1 cellular context compared by ENCODE assay signal in the genomic region with DNA sequence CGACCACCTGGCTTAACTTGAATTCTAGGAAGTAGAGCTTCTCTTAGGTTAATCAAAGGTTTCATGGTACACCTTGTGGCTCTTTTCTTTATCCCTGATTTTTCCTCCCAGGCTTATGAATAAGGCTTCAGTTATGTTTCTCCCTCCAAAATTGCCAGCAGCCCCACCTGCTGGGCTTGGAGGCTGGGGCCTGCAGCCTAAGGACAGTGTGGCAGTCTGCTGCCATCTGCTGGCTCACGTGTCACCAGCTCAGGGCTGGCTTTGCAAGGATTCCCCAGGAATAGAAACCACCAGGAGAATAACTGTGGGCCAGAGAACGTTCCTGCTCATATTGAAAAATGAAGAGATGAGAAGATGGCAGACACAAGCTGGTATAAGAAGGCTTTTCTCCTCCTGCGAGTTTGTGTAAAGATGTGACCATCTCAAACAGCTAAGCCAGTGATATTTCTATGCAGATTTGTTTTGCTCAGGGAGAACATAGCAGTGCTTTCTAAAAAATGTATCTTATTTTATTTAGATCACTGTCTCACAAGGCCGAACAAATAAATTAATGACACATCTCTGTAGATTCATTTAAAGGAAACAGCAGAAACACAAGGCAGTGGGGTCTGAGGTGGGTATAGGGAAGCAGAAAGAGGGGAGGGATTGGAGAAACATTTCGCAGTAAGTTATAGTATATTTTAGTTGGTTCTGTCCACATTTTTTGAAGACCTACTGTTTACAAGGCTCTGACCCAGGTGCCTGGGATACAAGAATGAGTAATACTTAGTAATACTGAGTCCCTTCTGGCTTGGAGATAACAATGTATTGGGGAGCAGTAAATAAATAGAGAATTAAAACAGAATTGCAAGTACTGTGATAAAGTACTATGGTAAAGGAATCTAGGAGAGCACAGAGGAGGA.
TF ChIP-seq lines count a peak whose summit lies in the region.

No MANE protein-coding gene starts in this region.

TF ChIP-seq in HepG2, 621 proteins besides CTCF, POLR2A, EP300 and RAD21 (continued from another document):
- TF ChIP-seq, protein P1, sequence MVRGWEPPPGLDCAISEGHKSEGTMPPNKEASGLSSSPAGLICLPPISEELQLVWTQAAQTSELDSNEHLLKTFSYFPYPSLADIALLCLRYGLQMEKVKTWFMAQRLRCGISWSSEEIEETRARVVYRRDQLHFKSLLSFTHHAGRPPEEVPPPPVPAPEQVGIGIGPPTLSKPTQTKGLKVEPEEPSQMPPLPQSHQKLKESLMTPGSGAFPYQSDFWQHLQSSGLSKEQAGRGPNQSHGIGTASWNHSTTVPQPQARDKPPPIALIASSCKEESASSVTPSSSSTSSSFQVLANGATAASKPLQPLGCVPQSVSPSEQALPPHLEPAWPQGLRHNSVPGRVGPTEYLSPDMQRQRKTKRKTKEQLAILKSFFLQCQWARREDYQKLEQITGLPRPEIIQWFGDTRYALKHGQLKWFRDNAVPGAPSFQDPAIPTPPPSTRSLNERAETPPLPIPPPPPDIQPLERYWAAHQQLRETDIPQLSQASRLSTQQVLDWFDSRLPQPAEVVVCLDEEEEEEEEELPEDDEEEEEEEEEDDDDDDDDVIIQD (CRISPR knock-in tag; IDR thresholded peaks at IDR 0.05; ENCODE audit: low read depth): 0 out of 2 replicates have a peak, but pooled peaks have one; percentile 24
- TF ChIP-seq ZNF780A (CRISPR knock-in tag; IDR thresholded peaks at IDR 0.05): no peak
- TF ChIP-seq, protein P2, sequence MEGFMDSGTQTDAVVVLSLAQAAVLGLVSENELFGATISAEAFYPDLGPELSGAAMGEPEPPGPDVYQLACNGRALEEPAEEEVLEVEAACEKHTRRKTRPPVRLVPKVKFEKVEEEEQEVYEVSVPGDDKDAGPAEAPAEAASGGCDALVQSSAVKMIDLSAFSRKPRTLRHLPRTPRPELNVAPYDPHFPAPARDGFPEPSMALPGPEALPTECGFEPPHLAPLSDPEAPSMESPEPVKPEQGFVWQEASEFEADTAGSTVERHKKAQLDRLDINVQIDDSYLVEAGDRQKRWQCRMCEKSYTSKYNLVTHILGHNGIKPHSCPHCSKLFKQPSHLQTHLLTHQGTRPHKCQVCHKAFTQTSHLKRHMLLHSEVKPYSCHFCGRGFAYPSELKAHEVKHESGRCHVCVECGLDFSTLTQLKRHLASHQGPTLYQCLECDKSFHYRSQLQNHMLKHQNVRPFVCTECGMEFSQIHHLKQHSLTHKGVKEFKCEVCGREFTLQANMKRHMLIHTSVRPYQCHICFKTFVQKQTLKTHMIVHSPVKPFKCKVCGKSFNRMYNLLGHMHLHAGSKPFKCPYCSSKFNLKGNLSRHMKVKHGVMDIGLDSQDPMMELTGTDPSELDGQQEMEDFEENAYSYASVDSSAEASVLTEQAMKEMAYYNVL (CRISPR knock-in tag; IDR thresholded peaks at IDR 0.05; ENCODE audit: borderline replicate concordance): peak; percentile 54; the same call in 1 of the 2 replicates
- TF ChIP-seq KLF9 (CRISPR knock-in tag; IDR thresholded peaks at IDR 0.05; ENCODE audit: low read depth): no peak
- TF ChIP-seq HDAC1 (CRISPR knock-in tag; IDR thresholded peaks at IDR 0.05): no peak
- TF ChIP-seq ZNF782 (CRISPR knock-in tag; IDR thresholded peaks at IDR 0.05; ENCODE audit: borderline replicate concordance): no peak
- peak; percentile 32 for TF ChIP-seq MED8 (CRISPR knock-in tag; IDR thresholded peaks at IDR 0.05; ENCODE audit: insufficient replicate concordance)
- peak; percentile 64; the same call in 1 of the 2 replicates for TF ChIP-seq CBX5 (CRISPR knock-in tag; IDR thresholded peaks at IDR 0.05; ENCODE audit: borderline replicate concordance)
- no peak for TF ChIP-seq DPF2 (CRISPR knock-in tag; IDR thresholded peaks at IDR 0.05; ENCODE audit: borderline replicate concordance, low read depth)
- no peak for TF ChIP-seq NFE2L1 (CRISPR knock-in tag; IDR thresholded peaks at IDR 0.05; ENCODE audit: borderline replicate concordance)
- TF ChIP-seq TEAD3 (CRISPR knock-in tag; optimal IDR thresholded peaks at IDR 0.05; ENCODE audit: borderline replicate concordance): no peak
- peak; percentile 17; the same call in 1 of the 2 replicates for TF ChIP-seq RXRB (CRISPR knock-in tag; IDR thresholded peaks at IDR 0.05; ENCODE audit: borderline replicate concordance)
- TF ChIP-seq, protein P3, sequence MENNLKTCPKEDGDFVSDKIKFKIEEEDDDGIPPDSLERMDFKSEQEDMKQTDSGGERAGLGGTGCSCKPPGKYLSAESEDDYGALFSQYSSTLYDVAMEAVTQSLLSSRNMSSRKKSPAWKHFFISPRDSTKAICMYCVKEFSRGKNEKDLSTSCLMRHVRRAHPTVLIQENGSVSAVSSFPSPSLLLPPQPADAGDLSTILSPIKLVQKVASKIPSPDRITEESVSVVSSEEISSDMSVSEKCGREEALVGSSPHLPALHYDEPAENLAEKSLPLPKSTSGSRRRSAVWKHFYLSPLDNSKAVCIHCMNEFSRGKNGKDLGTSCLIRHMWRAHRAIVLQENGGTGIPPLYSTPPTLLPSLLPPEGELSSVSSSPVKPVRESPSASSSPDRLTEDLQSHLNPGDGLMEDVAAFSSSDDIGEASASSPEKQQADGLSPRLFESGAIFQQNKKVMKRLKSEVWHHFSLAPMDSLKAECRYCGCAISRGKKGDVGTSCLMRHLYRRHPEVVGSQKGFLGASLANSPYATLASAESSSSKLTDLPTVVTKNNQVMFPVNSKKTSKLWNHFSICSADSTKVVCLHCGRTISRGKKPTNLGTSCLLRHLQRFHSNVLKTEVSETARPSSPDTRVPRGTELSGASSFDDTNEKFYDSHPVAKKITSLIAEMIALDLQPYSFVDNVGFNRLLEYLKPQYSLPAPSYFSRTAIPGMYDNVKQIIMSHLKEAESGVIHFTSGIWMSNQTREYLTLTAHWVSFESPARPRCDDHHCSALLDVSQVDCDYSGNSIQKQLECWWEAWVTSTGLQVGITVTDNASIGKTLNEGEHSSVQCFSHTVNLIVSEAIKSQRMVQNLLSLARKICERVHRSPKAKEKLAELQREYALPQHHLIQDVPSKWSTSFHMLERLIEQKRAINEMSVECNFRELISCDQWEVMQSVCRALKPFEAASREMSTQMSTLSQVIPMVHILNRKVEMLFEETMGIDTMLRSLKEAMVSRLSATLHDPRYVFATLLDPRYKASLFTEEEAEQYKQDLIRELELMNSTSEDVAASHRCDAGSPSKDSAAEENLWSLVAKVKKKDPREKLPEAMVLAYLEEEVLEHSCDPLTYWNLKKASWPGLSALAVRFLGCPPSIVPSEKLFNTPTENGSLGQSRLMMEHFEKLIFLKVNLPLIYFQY (CRISPR knock-in tag; IDR thresholded peaks at IDR 0.05; ENCODE audit: borderline replicate concordance): no peak
- TF ChIP-seq ERF (CRISPR knock-in tag; IDR thresholded peaks at IDR 0.05): peak; percentile 23; the same call in 1 of the 2 replicates
- TF ChIP-seq XRCC5 (optimal IDR thresholded peaks at IDR 0.05; ENCODE audit: low read length): peak; percentile 89
- TF ChIP-seq SMC3 (IDR thresholded peaks at IDR 0.05; ENCODE audit: low read length): peak; percentile 85
- no peak for TF ChIP-seq SRY (CRISPR knock-in tag; IDR thresholded peaks at IDR 0.05)
- peak; percentile 38; the same call in 1 of the 2 replicates for TF ChIP-seq FOXJ3 (CRISPR knock-in tag; IDR thresholded peaks at IDR 0.05; ENCODE audit: borderline replicate concordance)
- TF ChIP-seq SMAD3 (CRISPR knock-in tag; IDR thresholded peaks at IDR 0.05): peak; percentile 51; the same call in 1 of the 2 replicates
- TF ChIP-seq, protein P4, sequence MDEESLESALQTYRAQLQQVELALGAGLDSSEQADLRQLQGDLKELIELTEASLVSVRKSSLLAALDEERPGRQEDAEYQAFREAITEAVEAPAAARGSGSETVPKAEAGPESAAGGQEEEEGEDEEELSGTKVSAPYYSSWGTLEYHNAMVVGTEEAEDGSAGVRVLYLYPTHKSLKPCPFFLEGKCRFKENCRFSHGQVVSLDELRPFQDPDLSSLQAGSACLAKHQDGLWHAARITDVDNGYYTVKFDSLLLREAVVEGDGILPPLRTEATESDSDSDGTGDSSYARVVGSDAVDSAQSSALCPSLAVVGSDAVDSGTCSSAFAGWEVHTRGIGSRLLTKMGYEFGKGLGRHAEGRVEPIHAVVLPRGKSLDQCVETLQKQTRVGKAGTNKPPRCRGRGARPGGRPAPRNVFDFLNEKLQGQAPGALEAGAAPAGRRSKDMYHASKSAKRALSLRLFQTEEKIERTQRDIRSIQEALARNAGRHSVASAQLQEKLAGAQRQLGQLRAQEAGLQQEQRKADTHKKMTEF (CRISPR knock-in tag; IDR thresholded peaks at IDR 0.05): 0 out of 2 replicates have a peak, but pooled peaks have one; percentile 22
- TF ChIP-seq ONECUT2 (CRISPR knock-in tag; IDR thresholded peaks at IDR 0.05): no peak
- TF ChIP-seq, protein P5, sequence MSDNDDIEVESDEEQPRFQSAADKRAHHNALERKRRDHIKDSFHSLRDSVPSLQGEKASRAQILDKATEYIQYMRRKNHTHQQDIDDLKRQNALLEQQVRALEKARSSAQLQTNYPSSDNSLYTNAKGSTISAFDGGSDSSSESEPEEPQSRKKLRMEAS (IDR thresholded peaks at IDR 0.05): no peak
- TF ChIP-seq BCL6 (CRISPR knock-in tag; IDR thresholded peaks at IDR 0.05): 0 out of 2 replicates have a peak, but pooled peaks have one; percentile 10
- no peak for TF ChIP-seq NR2F6 (IDR thresholded peaks at IDR 0.05)
- no peak for TF ChIP-seq NR2F6 (CRISPR knock-in tag; IDR thresholded peaks at IDR 0.05)
- TF ChIP-seq, protein P6, sequence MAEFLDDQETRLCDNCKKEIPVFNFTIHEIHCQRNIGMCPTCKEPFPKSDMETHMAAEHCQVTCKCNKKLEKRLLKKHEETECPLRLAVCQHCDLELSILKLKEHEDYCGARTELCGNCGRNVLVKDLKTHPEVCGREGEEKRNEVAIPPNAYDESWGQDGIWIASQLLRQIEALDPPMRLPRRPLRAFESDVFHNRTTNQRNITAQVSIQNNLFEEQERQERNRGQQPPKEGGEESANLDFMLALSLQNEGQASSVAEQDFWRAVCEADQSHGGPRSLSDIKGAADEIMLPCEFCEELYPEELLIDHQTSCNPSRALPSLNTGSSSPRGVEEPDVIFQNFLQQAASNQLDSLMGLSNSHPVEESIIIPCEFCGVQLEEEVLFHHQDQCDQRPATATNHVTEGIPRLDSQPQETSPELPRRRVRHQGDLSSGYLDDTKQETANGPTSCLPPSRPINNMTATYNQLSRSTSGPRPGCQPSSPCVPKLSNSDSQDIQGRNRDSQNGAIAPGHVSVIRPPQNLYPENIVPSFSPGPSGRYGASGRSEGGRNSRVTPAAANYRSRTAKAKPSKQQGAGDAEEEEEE (CRISPR knock-in tag; IDR thresholded peaks at IDR 0.05; ENCODE audit: borderline replicate concordance): no peak; the same call in 1 of the 2 replicates
- TF ChIP-seq FOXK1 (CRISPR knock-in tag; IDR thresholded peaks at IDR 0.05; ENCODE audit: borderline replicate concordance, low read depth): no peak
- TF ChIP-seq ZFP36 (IDR thresholded peaks at IDR 0.05; ENCODE audit: borderline replicate concordance, low read depth, low read length, partially characterized antibody): peak; percentile 16
- 0 out of 2 replicates have a peak, but pooled peaks have one; percentile 22 for TF ChIP-seq FOXO1 (CRISPR knock-in tag; IDR thresholded peaks at IDR 0.05)
